ENCODE assay signal across 12 cellular contexts in the genomic region with DNA sequence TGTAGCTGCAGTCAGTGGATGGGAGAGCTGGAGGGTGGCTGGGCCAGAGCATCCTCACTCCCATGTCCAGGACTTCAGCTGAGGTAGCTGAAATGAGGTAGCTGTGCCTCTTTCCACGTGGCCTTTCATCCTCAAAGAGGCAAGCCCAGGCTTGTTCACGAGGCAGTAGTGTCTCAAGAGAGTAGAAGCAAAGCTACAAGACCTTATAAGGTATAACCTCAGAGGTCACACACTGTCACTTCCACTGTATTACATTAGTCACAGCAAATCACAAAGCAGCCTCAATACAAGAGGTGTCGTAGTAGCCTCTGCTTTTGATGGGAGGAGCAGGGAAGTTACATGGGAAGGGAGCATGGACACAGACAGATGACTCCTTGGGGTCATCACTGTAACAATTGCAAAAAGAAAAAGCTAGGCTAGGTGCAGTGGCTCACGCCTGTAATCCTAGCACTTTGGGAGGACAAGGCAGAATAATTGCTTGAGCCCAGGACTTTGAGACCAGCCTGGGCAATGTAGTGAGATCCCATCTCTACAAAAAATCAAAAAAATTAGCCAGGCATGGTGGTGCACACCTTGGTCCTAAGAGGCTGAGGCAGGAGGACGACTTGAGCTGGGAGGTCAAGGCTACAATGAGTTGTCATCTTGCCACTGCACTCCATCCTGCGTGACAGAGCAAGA.
DNase-seq lines count a peak whose midpoint lies in the region; ATAC-seq lines count a peak whose summit lies in the region.
"Had no signal": no experiment of that assay in that cellular context is flagged by ENCODE, and none has a peak within 500 bp of the region (broad histone marks: within the 10 kb centered on the region; RNA-seq: fewer than 3 reads in every experiment).

No MANE protein-coding gene starts in this region.

- no peaks in the 10 kb centered on the region for H3K27me3 ChIP-seq in HUES64 (ENCODE audit: insufficient read depth, low read length)

- no peak overlapping the region for H3K4me3 Mint-ChIP-seq in stimulated activated naive CD8-positive, alpha-beta T cell treated with anti-CD3 and anti-CD28 coated beads, Interleukin-15, amount 100 ng/mL, for 72 hours

- WGBS in HUES64: 88% methylated on average over 6 of the region's 6 CpGs

- H3K4me1 ChIP-seq in HUES64 (ENCODE audit: insufficient read depth, low read length): peaks cover 6% of the 10 kb centered on the region; the same call in 1 of the 2 replicates

- DNase-seq in stimulated activated naive CD8-positive, alpha-beta T cell treated with anti-CD3 and anti-CD28 coated beads, Interleukin-15, amount 100 ng/mL, for 72 hours: no peak
- DNase-seq in stimulated activated naive CD8-positive, alpha-beta T cell treated with anti-CD3 and anti-CD28 coated beads, Interleukin-15, Interleukin-2, amounts not matched to agents 100 U/mL and 50 U/mL, for 24 hours: no peak
- peak; percentile 19 for DNase-seq in cerebellar cortex (ENCODE audit: low spot score)
- DNase-seq in DMS 273 (lab: John Stamatoyannopoulos, UW; ENCODE audit: unreplicated experiment): no peak
- DNase-seq: activated CD8-positive, alpha-beta memory T cell treated with anti-CD3 and anti-CD28 coated beads, Interleukin-2, amount 50 U/mL, for 4 hours; C1 segment of cervical spinal cord; left ventricle myocardium superior; NCI-H2081 treated with DMSO at 0.1 percent for 48 hours had no signal

- H3K9me3 ChIP-seq in HUES64 (ENCODE audit: insufficient read depth, low read depth, low read length): peaks cover 18% of the 10 kb centered on the region

- peak; percentile 80 for ATAC-seq in stimulated activated naive CD8-positive, alpha-beta T cell treated with anti-CD3 and anti-CD28 coated beads, Interleukin-15, amount 100 ng/mL, for 72 hours
- no peak for ATAC-seq in stimulated activated naive CD8-positive, alpha-beta T cell treated with anti-CD3 and anti-CD28 coated beads, Interleukin-15, Interleukin-2, amounts not matched to agents 100 U/mL and 50 U/mL, for 24 hours
- ATAC-seq in HG03139 (IDR thresholded peaks at IDR 0.05; ENCODE audit: unreplicated experiment) (no peak), HG03457 (IDR thresholded peaks at IDR 0.05; ENCODE audit: unreplicated experiment) (no peak), HG03460 (IDR thresholded peaks at IDR 0.05; ENCODE audit: unreplicated experiment) (no peak)
- ATAC-seq: left ventricle myocardium superior had no signal

- H3K27me3 Mint-ChIP-seq in stimulated activated naive CD8-positive, alpha-beta T cell treated with anti-CD3 and anti-CD28 coated beads, Interleukin-15, amount 100 ng/mL, for 72 hours: no peaks in the 10 kb centered on the region

- no peaks in the 10 kb centered on the region for H3K4me1 Mint-ChIP-seq in stimulated activated naive CD8-positive, alpha-beta T cell treated with anti-CD3 and anti-CD28 coated beads, Interleukin-15, amount 100 ng/mL, for 72 hours

- H3K27ac ChIP-seq in HUES64 (ENCODE audit: low read depth, low read length): peak overlapping the region; percentile 55; the same call in 1 of the 2 replicates

- no peaks in the 10 kb centered on the region for H3K36me3 ChIP-seq in HUES64 (ENCODE audit: insufficient read depth, low read length)

- H3K9ac ChIP-seq in HUES64 (ENCODE audit: low read depth, low read length): no peak overlapping the region

- peak overlapping the region; percentile 75 to 81 for H3K27ac Mint-ChIP-seq in stimulated activated naive CD8-positive, alpha-beta T cell treated with anti-CD3 and anti-CD28 coated beads, Interleukin-15, amount 100 ng/mL, for 72 hours

- H3K4me3 ChIP-seq in HUES64 (ENCODE audit: low read length): no peak overlapping the region

- H3K9me3 Mint-ChIP-seq in stimulated activated naive CD8-positive, alpha-beta T cell treated with anti-CD3 and anti-CD28 coated beads, Interleukin-15, amount 100 ng/mL, for 72 hours: no peaks in the 10 kb centered on the region
